13 cellular contexts compared by ENCODE assay signal in the genomic region with DNA sequence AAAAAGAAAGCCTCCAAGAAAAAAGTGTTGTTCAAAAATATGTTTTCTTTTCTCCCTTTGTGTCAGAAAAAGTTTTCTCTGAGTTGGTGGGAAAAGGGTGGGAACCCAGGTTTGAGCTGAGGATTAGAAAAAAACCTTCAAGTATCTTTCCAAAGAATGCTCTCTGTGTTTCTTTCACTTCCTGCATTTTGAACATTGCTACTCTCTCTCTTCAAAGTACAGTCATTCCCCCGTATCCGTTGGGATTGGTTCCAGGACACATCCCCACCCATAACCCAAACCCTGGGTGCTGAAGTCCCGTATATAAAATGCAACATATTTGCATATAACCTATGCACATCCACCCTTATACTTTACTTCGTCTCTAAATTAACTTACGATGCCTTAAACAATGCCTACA.
DNase-seq lines count a peak whose midpoint lies in the region; ATAC-seq and TF ChIP-seq lines count a peak whose summit lies in the region.
"Had no signal": no experiment of that assay in that cellular context is flagged by ENCODE, and none has a peak within 500 bp of the region (broad histone marks: within the 10 kb centered on the region; RNA-seq: fewer than 3 reads in every experiment).

No MANE protein-coding gene starts in this region.

- peaks cover 9% of the 10 kb centered on the region for H3K36me3 Mint-ChIP-seq in activated naive CD8-positive, alpha-beta T cell treated with anti-CD3 and anti-CD28 coated beads for 36 hours
- H3K36me3 Mint-ChIP-seq: activated naive CD4-positive, alpha-beta T cell treated with anti-CD3 and anti-CD28 coated beads, Interleukin-2, amount 50 U/mL, for 24 hours; natural killer cell treated with Interleukin-12 subunit alpha and Interleukin-12 subunit beta and Interleukin-15 and Interleukin-18, amount 100 ng/mL, for 72 hours had no signal

- H3K18ac ChIP-seq in IMR-90 (ENCODE audit: low read depth, low read length) (no peak overlapping the region), mesenchymal stem cell (ENCODE audit: low read depth in 1 of 2, low read length in 2 of 2) (no peak overlapping the region)

- in situ Hi-C loops in IMR-90 (cut with MboI; ENCODE audit: low sequenced_read_pairs): no loop called here
- in situ Hi-C loops in brain microvascular endothelial cell (cut with HindIII; ENCODE audit: low pct_ligation_motif_present, low sequenced_read_pairs): no loop called here

- H2AK5ac ChIP-seq in IMR-90 (ENCODE audit: low read depth, low read length) (no peak overlapping the region), mesenchymal stem cell (ENCODE audit: low read length, severe bottlenecking) (no peak overlapping the region)

- H3K27ac ChIP-seq in IMR-90 (ENCODE audit: insufficient read depth, low read length) (no peak overlapping the region), brain microvascular endothelial cell (peak overlapping the region; percentile 45), mesenchymal stem cell (ENCODE audit: low read length, poor library complexity, severe bottlenecking) (peak overlapping the region; percentile 82), temporal lobe (ENCODE audit: low read depth, low read length) (peak overlapping the region; percentile 92), RWPE1 (no peak overlapping the region)
- H3K27ac ChIP-seq: SK-N-MC had no signal

- WGBS in IMR-90 (ENCODE audit: extremely low coverage in 2 of 2, insufficient read length in 1 of 2), 2 experiments: 66% methylated on average over 3 of the region's 5 CpGs; no CpG with 5 or more reads in 1 of the 2 experiments
- 48% methylated on average over 5 of the region's 5 CpGs for WGBS in mesenchymal stem cell

- peak overlapping the region; percentile 28; the same call in 1 of the 2 replicates for H4K5ac ChIP-seq in IMR-90 (ENCODE audit: low read depth, low read length)

- H3K4me2 ChIP-seq in IMR-90 (ENCODE audit: low read depth, low read length): no peak overlapping the region
- H3K4me2 ChIP-seq in mesenchymal stem cell (ENCODE audit: low read length, poor library complexity, severe bottlenecking): no peak overlapping the region

- H3K27me3 Mint-ChIP-seq in activated naive CD8-positive, alpha-beta T cell treated with anti-CD3 and anti-CD28 coated beads for 36 hours: peaks cover 87% of the 10 kb centered on the region

- H3K4me3 ChIP-seq in IMR-90 (ENCODE audit: insufficient read depth, low read depth, low read length) (no peak overlapping the region), brain microvascular endothelial cell (ENCODE audit: low read depth, low read length) (no peak overlapping the region), mesenchymal stem cell (ENCODE audit: insufficient read depth in 1 of 2, low read depth in 1 of 2, low read length in 2 of 2) (peak overlapping the region in 1 of 2 experiments; percentile 79)
- H3K4me3 ChIP-seq: SK-N-MC had no signal

- peak overlapping the region; percentile 92; the same call in 1 of the 2 replicates for H3K56ac ChIP-seq in IMR-90 (ENCODE audit: extremely low read depth, insufficient read depth, low read length)

- intact Hi-C loops in IMR-90 (cut with micrococcal nuclease): loop anchor here (5.0 kb wide), 2 partner anchors 72 to 278 kb away; no protein-coding TSS in a partner anchor

- no peak for TF ChIP-seq CTCF in IMR-90 (conservative IDR thresholded peaks at IDR 0.05; ENCODE audit: low read depth, low read length)
- TF ChIP-seq CTCF in brain microvascular endothelial cell (IDR thresholded peaks at IDR 0.05; ENCODE audit: low read depth, low read length, missing control alignments): no peak
- TF ChIP-seq CTCF in RWPE1 (conservative IDR thresholded peaks at IDR 0.05; ENCODE audit: low read depth): no peak

- TF ChIP-seq RAD21 in IMR-90 (IDR thresholded peaks at IDR 0.05; ENCODE audit: low read length): no peak

- POLR2A ChIA-PET in IMR-90 (lab: Charles Lee; ENCODE audit: unreplicated experiment) (interaction anchor here (2.5 kb wide), 1 partner anchor 178 kb away, joined by 12 read pairs; a partner anchor contains a TSS), RWPE1 (lab: Yijun Ruan, JAX; ENCODE audit: low non-redundant PET) (no interaction called here)

- H3K4me3 Mint-ChIP-seq in activated naive CD8-positive, alpha-beta T cell treated with anti-CD3 and anti-CD28 coated beads for 36 hours: no peak overlapping the region
- H3K4me3 Mint-ChIP-seq: activated naive CD4-positive, alpha-beta T cell treated with anti-CD3 and anti-CD28 coated beads, Interleukin-2, amount 50 U/mL, for 24 hours had no signal

- no peak overlapping the region for H3K9ac ChIP-seq in IMR-90 (ENCODE audit: low read depth, low read length)
- peak overlapping the region; percentile 92 for H3K9ac ChIP-seq in mesenchymal stem cell (ENCODE audit: low read length)

- no peak overlapping the region; the same call in 2 of the 3 replicates for H2BK15ac ChIP-seq in IMR-90 (ENCODE audit: low read depth, low read length)
- no peak overlapping the region for H2BK15ac ChIP-seq in mesenchymal stem cell (ENCODE audit: low read depth, poor library complexity, severe bottlenecking)

- H3K14ac ChIP-seq in IMR-90 (replicated peaks; ENCODE audit: low read depth, low read length): no peak overlapping the region
- no peak overlapping the region for H3K14ac ChIP-seq in mesenchymal stem cell (ENCODE audit: low read length in 2 of 2)

- H2AFZ ChIP-seq in IMR-90 (replicated peaks; ENCODE audit: low read length, poor library complexity) (no peak overlapping the region), mesenchymal stem cell (ENCODE audit: low read depth, low read length) (no peak overlapping the region)

- peaks cover 0 to 8% of the 10 kb centered on the region in 2 experiments; a peak in 1 of 4 replicates for H3K79me1 ChIP-seq in IMR-90 (ENCODE audit: low read depth in 1 of 2, low read length in 2 of 2)
- H3K79me1 ChIP-seq in mesenchymal stem cell (replicated peaks; ENCODE audit: low read length, poor library complexity, severe bottlenecking): no peaks in the 10 kb centered on the region

- H3K9me1 ChIP-seq in IMR-90 (ENCODE audit: insufficient read depth, low read length): peaks cover 12% of the 10 kb centered on the region; the same call in 1 of the 2 replicates

- H2BK5ac ChIP-seq in IMR-90 (ENCODE audit: low read depth, low read length, poor library complexity, severe bottlenecking) (no peak overlapping the region), mesenchymal stem cell (ENCODE audit: low read depth, low read length, poor library complexity, severe bottlenecking) (no peak overlapping the region)

- DNase-seq in IMR-90 (no peak), brain microvascular endothelial cell (no peak), mesenchymal stem cell (peak; percentile 35), epidermal melanocyte (ENCODE audit: insufficient read length, low spot score) (no peak), RWPE1 (ENCODE audit: low spot score) (no peak)
- no peak for DNase-seq in activated naive CD8-positive, alpha-beta T cell treated with anti-CD3 and anti-CD28 coated beads for 36 hours
- DNase-seq: activated CD4-positive, alpha-beta T cell treated with anti-CD3 and anti-CD28 coated beads, Interleukin-2, amount 50 U/mL, for 1 hour; GF-D8 had no signal

- peaks cover 42% of the 10 kb centered on the region for H3K4me1 Mint-ChIP-seq in activated naive CD8-positive, alpha-beta T cell treated with anti-CD3 and anti-CD28 coated beads for 36 hours

- BruUV-seq in IMR-90 (replicated peaks; lab: Mats Ljungman, UMichigan): no TSS peak

- no peak overlapping the region for H2BK20ac ChIP-seq in IMR-90 (ENCODE audit: low read depth, low read length)

- no peak overlapping the region for H2AK9ac ChIP-seq in IMR-90 (replicated peaks; ENCODE audit: low read depth, low read length, poor library complexity)

- TF ChIP-seq POLR2A in IMR-90 (IDR thresholded peaks at IDR 0.05; ENCODE audit: low read depth, low read length): no peak

- CTCF ChIA-PET in IMR-90 (lab: Yijun Ruan, JAX): no interaction called here
- CTCF ChIA-PET in RWPE1 (lab: Yijun Ruan, JAX): interaction anchor here (0.6 to 1.2 kb wide), 3 partner anchors 11 to 151 kb away, joined by 3 to 4 read pairs (median 3); no protein-coding TSS in a partner anchor

- H3K27me3 ChIP-seq in IMR-90 (ENCODE audit: control insufficient read depth, insufficient read depth, low read length) (no peaks in the 10 kb centered on the region), brain microvascular endothelial cell (replicated peaks) (no peaks in the 10 kb centered on the region), mesenchymal stem cell (ENCODE audit: control insufficient read depth in 1 of 2, insufficient read depth in 1 of 2, low read length in 2 of 2) (no peaks in the 10 kb centered on the region)

- ATAC-seq in IMR-90 (ENCODE audit: low read depth) (no peak), GM21825 (IDR thresholded peaks at IDR 0.05; ENCODE audit: unreplicated experiment) (no peak)
- ATAC-seq: natural killer cell treated with Interleukin-12 subunit alpha and Interleukin-12 subunit beta and Interleukin-15 and Interleukin-18, amount 100 ng/mL, for 72 hours had no signal

- peak overlapping the region; percentile 34; the same call in 1 of the 2 replicates for H3K23ac ChIP-seq in IMR-90 (ENCODE audit: low read depth, low read length)
- no peak overlapping the region for H3K23ac ChIP-seq in mesenchymal stem cell (ENCODE audit: low read length in 2 of 2)

- H3K4ac ChIP-seq in IMR-90 (ENCODE audit: low read depth, low read length) (peak overlapping the region; percentile 92; the same call in 1 of the 2 replicates), mesenchymal stem cell (ENCODE audit: low read depth in 1 of 2, low read length in 2 of 2) (no peak overlapping the region)

- dilution Hi-C loops in IMR-90 (cut with HindIII; ENCODE audit: low sequenced_read_pairs, unreplicated experiment): no loop called here

- H4K20me1 ChIP-seq in IMR-90 (ENCODE audit: insufficient read depth, low read length): no peaks in the 10 kb centered on the region

- no peaks in the 10 kb centered on the region for H3K9me3 ChIP-seq in IMR-90 (ENCODE audit: control insufficient read depth, insufficient read depth, low read length)
- no peaks in the 10 kb centered on the region for H3K9me3 ChIP-seq in mesenchymal stem cell (ENCODE audit: control insufficient read depth, low read length)

- no peaks in the 10 kb centered on the region for H3K36me3 ChIP-seq in IMR-90 (ENCODE audit: control insufficient read depth, insufficient read depth, low read length)
- no peaks in the 10 kb centered on the region for H3K36me3 ChIP-seq in brain microvascular endothelial cell (replicated peaks)
- no peaks in the 10 kb centered on the region for H3K36me3 ChIP-seq in mesenchymal stem cell (ENCODE audit: control insufficient read depth in 1 of 2, insufficient read depth in 2 of 2, low read depth in 1 of 2, low read length in 2 of 2)

- H2BK120ac ChIP-seq in IMR-90 (ENCODE audit: low read depth, low read length) (peak overlapping the region; percentile 79; the same call in 1 of the 2 replicates), mesenchymal stem cell (ENCODE audit: low read depth, low read length) (no peak overlapping the region)

- H4K91ac ChIP-seq in IMR-90 (ENCODE audit: insufficient read depth, low read depth, low read length) (no peak overlapping the region), mesenchymal stem cell (ENCODE audit: low read length) (no peak overlapping the region)

- no peak overlapping the region for H3K27ac Mint-ChIP-seq in activated naive CD8-positive, alpha-beta T cell treated with anti-CD3 and anti-CD28 coated beads for 36 hours
- H3K27ac Mint-ChIP-seq: activated naive CD4-positive, alpha-beta T cell treated with anti-CD3 and anti-CD28 coated beads, Interleukin-2, amount 50 U/mL, for 24 hours; natural killer cell treated with Interleukin-12 subunit alpha and Interleukin-12 subunit beta and Interleukin-15 and Interleukin-18, amount 100 ng/mL, for 72 hours had no signal

- peaks cover 9% of the 10 kb centered on the region for H3K4me1 ChIP-seq in IMR-90 (ENCODE audit: control insufficient read depth, insufficient read depth, low read length)
- peaks cover 4% of the 10 kb centered on the region for H3K4me1 ChIP-seq in mesenchymal stem cell (ENCODE audit: control insufficient read depth, insufficient read depth, low read depth, low read length)

- peaks cover 4% of the 10 kb centered on the region for H3K9me3 Mint-ChIP-seq in activated naive CD8-positive, alpha-beta T cell treated with anti-CD3 and anti-CD28 coated beads for 36 hours
- H3K9me3 Mint-ChIP-seq: activated naive CD4-positive, alpha-beta T cell treated with anti-CD3 and anti-CD28 coated beads, Interleukin-2, amount 50 U/mL, for 24 hours; natural killer cell treated with Interleukin-12 subunit alpha and Interleukin-12 subunit beta and Interleukin-15 and Interleukin-18, amount 100 ng/mL, for 72 hours had no signal

- peak overlapping the region; percentile 86 to 96; a peak in 2 of 4 replicates for H4K8ac ChIP-seq in IMR-90 (ENCODE audit: low read depth in 2 of 2, low read length in 2 of 2)
- no peak overlapping the region for H4K8ac ChIP-seq in mesenchymal stem cell (ENCODE audit: low read length)

- no peak overlapping the region for H2BK12ac ChIP-seq in mesenchymal stem cell (ENCODE audit: low read length in 2 of 2)

Comparison
In these comparisons a context has a peak if more than half of its experiments do, and no peak if none do; other contexts are left out.
1. H3K27ac ChIP-seq: peak in brain microvascular endothelial cell (single experiment), mesenchymal stem cell (single experiment) and temporal lobe (single experiment); none in IMR-90 (single experiment) and RWPE1 (single experiment).